ENCODE assay signal across 6 cellular contexts in the genomic region with DNA sequence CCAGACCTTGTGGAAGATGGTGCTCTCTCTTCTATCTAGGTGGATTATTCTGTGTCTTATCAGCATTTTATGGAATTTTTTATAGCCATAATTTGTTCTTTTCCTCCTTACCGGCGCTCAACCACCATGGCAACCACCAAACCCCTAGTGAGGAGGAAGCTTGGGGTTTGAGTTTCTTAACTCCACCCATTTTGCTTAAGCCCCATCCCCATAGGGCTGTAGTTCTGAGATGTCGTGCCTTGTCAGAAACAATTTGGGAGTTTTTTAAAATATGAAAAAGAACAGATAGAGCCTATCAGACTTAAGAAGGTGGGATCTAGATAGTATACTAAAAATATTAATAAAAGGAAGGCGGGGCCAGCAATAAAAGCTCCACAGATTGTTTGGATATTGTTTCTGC. TPM values are rescaled to one million over a fixed set of nuclear protein-coding genes. Genes with fewer than 3 reads are reported as not detected.
DNase-seq lines count a peak whose midpoint lies in the region; ATAC-seq and TF ChIP-seq lines count a peak whose summit lies in the region.

No MANE protein-coding gene starts in this region.

- H3K4me3 ChIP-seq in H7 (ENCODE audit: insufficient read depth, low read depth, low read length) (peak overlapping the region; percentile 97), gastroesophageal sphincter (peak overlapping the region; percentile 91 to 97), tibial artery (peak overlapping the region; percentile 90 to 94)

- WGBS in gastroesophageal sphincter (ENCODE audit: low coverage in 1 of 2), 2 donors: 3 to 4% methylated on average over 3 to 4 of the region's 4 CpGs

- TF ChIP-seq POLR2A in gastroesophageal sphincter (IDR thresholded peaks at IDR 0.05): no peak

- H3K36me3 ChIP-seq in H7 (replicated peaks; ENCODE audit: control insufficient read depth, insufficient read depth, low read length): peaks cover 60% of the 10 kb centered on the region
- peaks cover 4 to 60% of the 10 kb centered on the region in 2 donors for H3K36me3 ChIP-seq in gastroesophageal sphincter
- peaks cover 53 to 63% (median 59%) of the 10 kb centered on the region in 3 donors for H3K36me3 ChIP-seq in tibial artery

- H3K27ac ChIP-seq in gastroesophageal sphincter (peak overlapping the region in 3 of 4 donors; percentile 98 to 100 (median 99)), tibial artery (peak overlapping the region; percentile 73 to 85)

- ATAC-seq in SK-N-SH treated with all-trans-retinoic acid at 6 μM for 48 hours (peak; percentile 11), gastroesophageal sphincter (no peak), GM18858 (IDR thresholded peaks at IDR 0.05; ENCODE audit: unreplicated experiment) (no peak)

- DNase-seq in H7: no peak
- DNase-seq in tibial artery: no peak
- DNase-seq in SHP77 (lab: John Stamatoyannopoulos, UW): no peak

- H3K27me3 ChIP-seq in H7 (ENCODE audit: control insufficient read depth, insufficient read depth, low read length): no peaks in the 10 kb centered on the region
- no peaks in the 10 kb centered on the region for H3K27me3 ChIP-seq in gastroesophageal sphincter
- H3K27me3 ChIP-seq in tibial artery: no peaks in the 10 kb centered on the region

- peaks cover 0 to 53% (median 16%) of the 10 kb centered on the region in 3 donors for H3K4me1 ChIP-seq in gastroesophageal sphincter
- peaks cover 0 to 46% (median 35%) of the 10 kb centered on the region in 4 donors for H3K4me1 ChIP-seq in tibial artery

- intact Hi-C loops in tibial artery (cut with DNase I; ENCODE audit: low total_unique reads): no loop called here

- no peak for TF ChIP-seq EP300 in gastroesophageal sphincter (IDR thresholded peaks at IDR 0.05)

- H3K9me3 ChIP-seq in gastroesophageal sphincter: no peaks in the 10 kb centered on the region
- H3K9me3 ChIP-seq in tibial artery: no peaks in the 10 kb centered on the region

- TF ChIP-seq CTCF in gastroesophageal sphincter (IDR thresholded peaks at IDR 0.05): no peak
- no peak for TF ChIP-seq CTCF in tibial artery (IDR thresholded peaks at IDR 0.05)

TF ChIP-seq in SK-N-SH treated with all-trans-retinoic acid at 6 μM for 48 hours, 23 proteins besides CTCF, POLR2A, EP300 and RAD21:
- no peak for TF ChIP-seq ZNF70 (CRISPR knock-in tag; IDR thresholded peaks at IDR 0.05)
TF ChIP-seq in SK-N-SH treated with all-trans-retinoic acid at 6 μM for 48 hours: peak in this region for 0.

RNA-seq across cellular contexts. Expression of gene BRD2, which starts 5.5 kb away (rescaled TPM):
- total RNA-seq in H7 (2014; rRNA removed; shearing (Covaris generic)): 121 and 182 TPM in 2 replicates
- total RNA-seq in gastroesophageal sphincter: 100 to 1,000 TPM; 107 to 154 (median 124) TPM

RNA-seq across cellular contexts. Expression of gene HLA-DMA, which starts 21.0 kb away (rescaled TPM):
- total RNA-seq in H7 (2014; rRNA removed; shearing (Covaris generic)): 1.9 and 4.1 TPM in 2 replicates
- total RNA-seq in gastroesophageal sphincter: 10 to 100 TPM in 2 of 4 donors, 1 to 10 TPM in 2; 5.8 to 43.8 (median 15.8) TPM

RNA-seq across cellular contexts. Expression of gene HLA-DMB, which starts 33.1 kb away (rescaled TPM):
- 0.17 and 0.55 TPM in 2 replicates for total RNA-seq in H7 (2014; rRNA removed; shearing (Covaris generic))
- 10 to 100 TPM in 2 of 4 donors, 1 to 10 TPM in 2; 7.3 to 26.0 (median 11.6) TPM for total RNA-seq in gastroesophageal sphincter

RNA-seq across cellular contexts. Expression of gene HLA-DOA, which starts 35.5 kb away (rescaled TPM):
- 2.3 and 6.1 TPM in 2 replicates for total RNA-seq in H7 (2014; rRNA removed; shearing (Covaris generic))
- total RNA-seq in gastroesophageal sphincter: 1 to 10 TPM; 1.1 to 4.4 (median 1.8) TPM
